In the genomic region with DNA sequence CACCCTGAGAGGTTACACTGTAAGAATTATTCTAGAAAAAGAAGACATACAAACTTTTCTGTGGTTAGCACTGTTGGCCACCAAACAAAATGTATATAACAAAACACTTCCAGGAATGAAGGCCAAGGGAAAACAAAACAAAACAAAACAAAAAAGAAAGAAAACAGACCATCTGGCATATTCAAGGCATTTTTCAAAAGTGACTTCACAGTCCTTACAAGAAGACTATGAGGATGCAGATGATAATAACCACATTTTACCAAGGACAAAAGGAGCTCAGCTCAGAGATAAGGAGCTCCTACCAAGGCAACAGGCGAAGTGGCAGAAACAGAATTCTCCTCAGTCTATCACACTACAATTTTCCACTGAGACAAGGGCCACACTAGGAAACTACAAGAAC, we compare ENCODE assay signal across 20 cellular contexts. TPM values are rescaled to one million over a fixed set of nuclear protein-coding genes. Genes with fewer than 3 reads are reported as not detected.
DNase-seq lines count a peak whose midpoint lies in the region; FAIRE-seq and TF ChIP-seq lines count a peak whose summit lies in the region.
"Had no signal": no experiment of that assay in that cellular context is flagged by ENCODE, and none has a peak within 500 bp of the region (broad histone marks: within the 10 kb centered on the region; RNA-seq: fewer than 3 reads in every experiment).

No MANE protein-coding gene starts in this region.

- WGBS in endodermal cell (ENCODE audit: insufficient coverage in 1 of 2, insufficient read length in 1 of 2), 2 experiments: no CpG with 5 or more reads among the region's 1 CpG
- 0 to 52% (median 0%) methylated on average over 1 of the region's 1 CpG for WGBS in stomach, 5 donors

- no peak for FAIRE-seq in H54 (lab: Jason Lieb, UNC)

- H3K27ac ChIP-seq in endodermal cell (ENCODE audit: low read depth, low read length) (peak overlapping the region; percentile 42), stomach (no peak overlapping the region)
- H3K27ac ChIP-seq: esophagus muscularis mucosa, parathyroid adenoma, spleen, uterus had no signal

- H3K4me3 ChIP-seq in endodermal cell (ENCODE audit: low read length): no peak overlapping the region
- no peak overlapping the region for H3K4me3 ChIP-seq in neuron (ENCODE audit: low read length)
- H3K4me3 ChIP-seq in stomach: no peak overlapping the region
- H3K4me3 ChIP-seq: esophagus muscularis mucosa, spleen, uterus had no signal

- peak overlapping the region; percentile 41 for H3K27ac Mint-ChIP-seq in activated CD4-positive, alpha-beta memory T cell treated with anti-CD3 and anti-CD28 coated beads, Interleukin-2, amount 10 ng/mL, durations not matched to agents 7 days and 5 days
- no peak overlapping the region for H3K27ac Mint-ChIP-seq in activated CD4-positive, alpha-beta memory T cell treated with anti-CD3 and anti-CD28 coated beads for 36 hours
- H3K27ac Mint-ChIP-seq in endodermal cell: peak overlapping the region; percentile 62
- H3K27ac Mint-ChIP-seq: activated CD4-positive, alpha-beta T cell treated with anti-CD3 and anti-CD28 coated beads for 36 hours; activated T-cell treated with anti-CD3 and anti-CD28 coated beads, Interleukin-2, amount 50 U/mL, for 72 hours had no signal

- TF ChIP-seq CTCF in endodermal cell (conservative IDR thresholded peaks at IDR 0.05) (no peak), stomach (IDR thresholded peaks at IDR 0.05) (no peak)

- TF ChIP-seq POLR2A in stomach (IDR thresholded peaks at IDR 0.05) (no peak), H54 (IDR thresholded peaks at IDR 0.05; ENCODE audit: low read depth, low read length) (no peak)

- H3K9ac ChIP-seq in endodermal cell (ENCODE audit: extremely low read depth, low read length, poor library complexity, severe bottlenecking): no peak overlapping the region
- H3K9ac ChIP-seq: parathyroid adenoma had no signal

- intact Hi-C loops in activated CD4-positive, alpha-beta memory T cell treated with anti-CD3 and anti-CD28 coated beads for 36 hours (cut with micrococcal nuclease): no loop called here
- intact Hi-C loops in stomach (cut with DNase I; ENCODE audit: low total_unique reads): no loop called here

- H2AFZ ChIP-seq in neuron (ENCODE audit: low read depth, low read length): peak overlapping the region; percentile 67
- H2AFZ ChIP-seq: parathyroid adenoma had no signal

- CTCF ChIA-PET in activated CD4-positive, alpha-beta memory T cell treated with anti-CD3 and anti-CD28 coated beads, Interleukin-2, amount 10 ng/mL, durations not matched to agents 7 days and 5 days (lab: Charles Lee): no interaction called here
- CTCF ChIA-PET in activated CD4-positive, alpha-beta memory T cell treated with anti-CD3 and anti-CD28 coated beads for 36 hours (lab: Charles Lee): no interaction called here

- DNase-seq in activated CD4-positive, alpha-beta memory T cell treated with anti-CD3 and anti-CD28 coated beads, Interleukin-2, amount 10 ng/mL, durations not matched to agents 7 days and 5 days: no peak
- no peak for DNase-seq in activated CD4-positive, alpha-beta memory T cell treated with anti-CD3 and anti-CD28 coated beads for 36 hours
- DNase-seq in OCI-M1 (lab: John Stamatoyannopoulos, UW) (peak; percentile 76), endodermal cell (no peak), NCI-H1048 (lab: John Stamatoyannopoulos, UW) (no peak), stomach (no peak), H54 (ENCODE audit: insufficient read length, low spot score) (no peak)
- DNase-seq: activated CD4-positive, alpha-beta T cell treated with anti-CD3 and anti-CD28 coated beads for 36 hours; activated T-cell treated with anti-CD3 and anti-CD28 coated beads, Interleukin-2, amount 50 U/mL, for 72 hours; amygdala; dermis blood vessel endothelial cell; NCI-H1105; NCI-H748 treated with DMSO at 0.1 percent for 48 hours; spleen; stimulated activated naive CD4-positive, alpha-beta T cell; T-helper 17 cell; uterus had no signal

- H3K9me3 ChIP-seq in endodermal cell (ENCODE audit: control insufficient read depth, low read length) (peaks cover under 1% of the 10 kb centered on the region), neuron (ENCODE audit: low read length) (no peaks in the 10 kb centered on the region), stomach (no peaks in the 10 kb centered on the region)
- H3K9me3 ChIP-seq: esophagus muscularis mucosa, spleen, uterus had no signal

- no peaks in the 10 kb centered on the region for H3K9me3 Mint-ChIP-seq in activated CD4-positive, alpha-beta memory T cell treated with anti-CD3 and anti-CD28 coated beads, Interleukin-2, amount 10 ng/mL, durations not matched to agents 7 days and 5 days
- H3K9me3 Mint-ChIP-seq in activated CD4-positive, alpha-beta memory T cell treated with anti-CD3 and anti-CD28 coated beads for 36 hours: no peaks in the 10 kb centered on the region
- H3K9me3 Mint-ChIP-seq in endodermal cell: no peaks in the 10 kb centered on the region
- H3K9me3 Mint-ChIP-seq: activated T-cell treated with anti-CD3 and anti-CD28 coated beads, Interleukin-2, amount 50 U/mL, for 72 hours had no signal

- H3K36me3 Mint-ChIP-seq in activated CD4-positive, alpha-beta memory T cell treated with anti-CD3 and anti-CD28 coated beads, Interleukin-2, amount 10 ng/mL, durations not matched to agents 7 days and 5 days (ENCODE audit: low read depth): peaks cover 82% of the 10 kb centered on the region
- peaks cover 30% of the 10 kb centered on the region for H3K36me3 Mint-ChIP-seq in activated CD4-positive, alpha-beta memory T cell treated with anti-CD3 and anti-CD28 coated beads for 36 hours
- H3K36me3 Mint-ChIP-seq in endodermal cell (ENCODE audit: low read depth): peaks cover 77% of the 10 kb centered on the region

- no peak overlapping the region for H3K4me3 Mint-ChIP-seq in activated CD4-positive, alpha-beta memory T cell treated with anti-CD3 and anti-CD28 coated beads, Interleukin-2, amount 10 ng/mL, durations not matched to agents 7 days and 5 days
- no peak overlapping the region for H3K4me3 Mint-ChIP-seq in activated CD4-positive, alpha-beta memory T cell treated with anti-CD3 and anti-CD28 coated beads for 36 hours
- H3K4me3 Mint-ChIP-seq in endodermal cell: no peak overlapping the region
- H3K4me3 Mint-ChIP-seq: activated CD4-positive, alpha-beta T cell treated with anti-CD3 and anti-CD28 coated beads for 36 hours; activated T-cell treated with anti-CD3 and anti-CD28 coated beads, Interleukin-2, amount 50 U/mL, for 72 hours; T-helper 17 cell had no signal

- no peaks in the 10 kb centered on the region for H3K27me3 Mint-ChIP-seq in activated CD4-positive, alpha-beta memory T cell treated with anti-CD3 and anti-CD28 coated beads, Interleukin-2, amount 10 ng/mL, durations not matched to agents 7 days and 5 days
- no peaks in the 10 kb centered on the region for H3K27me3 Mint-ChIP-seq in activated CD4-positive, alpha-beta memory T cell treated with anti-CD3 and anti-CD28 coated beads for 36 hours
- no peaks in the 10 kb centered on the region for H3K27me3 Mint-ChIP-seq in endodermal cell (ENCODE audit: insufficient read depth)
- H3K27me3 Mint-ChIP-seq: activated CD4-positive, alpha-beta T cell treated with anti-CD3 and anti-CD28 coated beads for 36 hours; T-helper 17 cell had no signal

- no peaks in the 10 kb centered on the region for H3K4me1 ChIP-seq in endodermal cell (ENCODE audit: control insufficient read depth, insufficient read depth, low read length)
- H3K4me1 ChIP-seq in neuron (ENCODE audit: insufficient read depth, low read length): peaks cover 12% of the 10 kb centered on the region
- H3K4me1 ChIP-seq in stomach: peaks cover 0 to 5% (median 0%) of the 10 kb centered on the region in 4 donors
- H3K4me1 ChIP-seq: esophagus muscularis mucosa, parathyroid adenoma, uterus had no signal

- no peak for TF ChIP-seq EP300 in stomach (IDR thresholded peaks at IDR 0.05)

- H3K27me3 ChIP-seq in endodermal cell (ENCODE audit: control insufficient read depth, insufficient read depth, low read length, poor library complexity, severe bottlenecking): no peaks in the 10 kb centered on the region
- H3K27me3 ChIP-seq in neuron (ENCODE audit: insufficient read depth, low read length): no peaks in the 10 kb centered on the region
- no peaks in the 10 kb centered on the region for H3K27me3 ChIP-seq in stomach
- H3K27me3 ChIP-seq: esophagus muscularis mucosa, spleen, uterus had no signal

- POLR2A ChIA-PET in activated CD4-positive, alpha-beta memory T cell treated with anti-CD3 and anti-CD28 coated beads, Interleukin-2, amount 10 ng/mL, durations not matched to agents 7 days and 5 days (lab: Charles Lee): interaction anchor here (0.8 kb wide), 1 partner anchor 14 kb away, joined by 3 read pairs; no protein-coding TSS in a partner anchor
- POLR2A ChIA-PET in activated CD4-positive, alpha-beta memory T cell treated with anti-CD3 and anti-CD28 coated beads for 36 hours (lab: Charles Lee): no interaction called here

- H3K36me3 ChIP-seq in endodermal cell (ENCODE audit: control insufficient read depth, insufficient read depth, low read length) (peaks cover 38% of the 10 kb centered on the region), neuron (ENCODE audit: insufficient read depth, low read length) (no peaks in the 10 kb centered on the region), stomach (peaks cover 0 to 20% (median 7%) of the 10 kb centered on the region in 4 donors)
- H3K36me3 ChIP-seq: uterus had no signal

- H3K4me1 Mint-ChIP-seq in activated CD4-positive, alpha-beta memory T cell treated with anti-CD3 and anti-CD28 coated beads, Interleukin-2, amount 10 ng/mL, durations not matched to agents 7 days and 5 days: peaks cover 42% of the 10 kb centered on the region
- H3K4me1 Mint-ChIP-seq in activated CD4-positive, alpha-beta memory T cell treated with anti-CD3 and anti-CD28 coated beads for 36 hours (ENCODE audit: low read depth): peaks cover 18% of the 10 kb centered on the region
- H3K4me1 Mint-ChIP-seq in endodermal cell: peaks cover 27% of the 10 kb centered on the region

RNA-seq across cellular contexts. Expression of a gene that starts 24.9 kb away (rescaled TPM):
- 100 to 1,000 TPM; 321 to 323 TPM for total RNA-seq in activated CD4-positive, alpha-beta memory T cell treated with anti-CD3 and anti-CD28 coated beads, Interleukin-2, amount 10 ng/mL, durations not matched to agents 7 days and 5 days
- total RNA-seq in activated CD4-positive, alpha-beta memory T cell treated with anti-CD3 and anti-CD28 coated beads for 36 hours: 10 to 100 TPM; 66.5 to 70.7 TPM
- total RNA-seq in endodermal cell (100 to 1,000 TPM; 234 to 273 TPM), stomach (100 to 1,000 TPM in 2 of 5 donors, 10 to 100 TPM in 2, 1 to 10 TPM in 1; 6.2 to 127 (median 53.3) TPM)
- polyA plus RNA-seq in endodermal cell (2013, experiment 1 of 2): 116 TPM
- 98.1 TPM for polyA plus RNA-seq in endodermal cell (2013, experiment 2 of 2)
- 10 to 100 TPM; 22.9 to 46.3 (median 26.3) TPM for polyA plus RNA-seq in stomach
